In the genomic region with DNA sequence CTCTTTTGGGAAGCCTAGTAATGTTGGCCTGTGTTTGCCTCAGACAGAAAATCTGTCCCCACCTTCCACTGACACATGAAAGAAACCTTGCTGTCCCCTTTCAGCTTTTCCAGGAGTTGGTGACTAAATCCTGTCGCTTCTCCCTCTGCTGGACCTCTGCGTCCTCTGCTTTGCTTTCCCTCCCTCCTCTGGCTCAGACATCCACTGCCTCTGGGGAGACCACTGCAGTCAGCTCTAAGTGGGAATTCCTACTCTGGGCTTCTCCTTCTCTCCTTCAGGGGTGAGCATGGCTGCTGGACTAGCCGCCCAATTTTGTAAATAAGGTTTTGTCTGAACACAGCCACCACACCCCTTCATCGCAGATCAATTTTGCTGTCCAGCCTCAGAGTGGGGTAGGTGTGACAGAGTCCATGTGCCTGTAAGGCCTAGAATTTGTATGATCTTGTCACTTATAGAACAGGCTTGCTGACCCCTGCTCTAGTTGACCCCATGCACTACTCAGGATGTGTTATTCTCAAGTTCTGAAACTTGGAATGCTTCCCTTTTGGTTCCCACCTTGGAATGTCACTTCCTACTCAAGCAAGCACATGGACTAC, we compare ENCODE assay signal across 16 cellular contexts. TPM values are rescaled to one million over a fixed set of nuclear protein-coding genes. Genes with fewer than 3 reads are reported as not detected.
DNase-seq lines count a peak whose midpoint lies in the region; ATAC-seq, FAIRE-seq and TF ChIP-seq lines count a peak whose summit lies in the region.
"Had no signal": no experiment of that assay in that cellular context is flagged by ENCODE, and none has a peak within 500 bp of the region (broad histone marks: within the 10 kb centered on the region; RNA-seq: fewer than 3 reads in every experiment).

No MANE protein-coding gene starts in this region.

- H3K27ac Mint-ChIP-seq in stimulated activated effector memory CD8-positive, alpha-beta T cell treated with anti-CD3 and anti-CD28 coated beads, Interleukin-12 subunit alpha, Interleukin-12 subunit beta, amount 100 ng/mL, for 72 hours, result no peak overlapping the region
- H3K27ac Mint-ChIP-seq: HFFc6 had no signal

- no peak overlapping the region for H2AK5ac ChIP-seq in mesendoderm (ENCODE audit: low read length)

- ATAC-seq in HepG2 (peak; percentile 63), right lobe of liver (no peak)
- ATAC-seq in stimulated activated effector memory CD8-positive, alpha-beta T cell treated with anti-CD3 and anti-CD28 coated beads, Interleukin-12 subunit alpha, Interleukin-12 subunit beta, amount 100 ng/mL, for 72 hours, result no peak

- no peak overlapping the region for H3K56ac ChIP-seq in mesendoderm (ENCODE audit: low read length)

- H3K4me1 Mint-ChIP-seq in stimulated activated effector memory CD8-positive, alpha-beta T cell treated with anti-CD3 and anti-CD28 coated beads, Interleukin-12 subunit alpha, Interleukin-12 subunit beta, amount 100 ng/mL, for 72 hours, result no peaks in the 10 kb centered on the region
- H3K4me1 Mint-ChIP-seq: CD4-positive, CD25-positive, alpha-beta regulatory T cell had no signal

- DNase-seq in HepG2 (ENCODE audit: low spot score) (no peak), right lobe of liver (no peak), brain microvascular endothelial cell (no peak), mesendoderm (peak; percentile 43), posterior cingulate gyrus (no peak), NCI-H2029 (lab: John Stamatoyannopoulos, UW) (no peak), NCI-H345 (lab: John Stamatoyannopoulos, UW) (no peak)
- no peak for DNase-seq in stimulated activated effector memory CD8-positive, alpha-beta T cell treated with anti-CD3 and anti-CD28 coated beads, Interleukin-12 subunit alpha, Interleukin-12 subunit beta, amount 100 ng/mL, for 72 hours (ENCODE audit: low spot score in 2 of 2)
- DNase-seq: 8988T; CD4-positive, CD25-positive, alpha-beta regulatory T cell; GOT3; HFFc6 had no signal

- H3K9me3 ChIP-seq in HepG2 (ENCODE audit: low read length) (no peaks in the 10 kb centered on the region), right lobe of liver (no peaks in the 10 kb centered on the region)
- H3K9me3 ChIP-seq: HAP-1 had no signal

- H3K27ac ChIP-seq in HepG2 (ENCODE audit: extremely low read length, insufficient read depth, low read length), result no peak overlapping the region
- no peak overlapping the region for H3K27ac ChIP-seq in right lobe of liver
- H3K27ac ChIP-seq in brain microvascular endothelial cell, result no peak overlapping the region
- H3K27ac ChIP-seq in mesendoderm (ENCODE audit: low read depth, low read length), result no peak overlapping the region
- H3K27ac ChIP-seq: BLaER1 treated with 17β-estradiol and CSF1 and Interleukin-3, amounts not matched to agents 10 nM and 100 nM; HL-60 had no signal

- H4K5ac ChIP-seq in mesendoderm (ENCODE audit: low read length), result no peak overlapping the region

- 6% methylated on average over 4 of the region's 4 CpGs for WGBS in HepG2 (ENCODE audit: low lambda C conversion rate)
- 69% methylated on average over 3 of the region's 4 CpGs for WGBS in right lobe of liver (ENCODE audit: insufficient coverage, low coverage, low lambda C conversion rate, missing lambda C conversion rate)
- no CpG with 5 or more reads among the region's 4 CpGs for WGBS in mesendoderm (ENCODE audit: extremely low coverage, insufficient coverage, low lambda C conversion rate)

- TF ChIP-seq EP300 in HepG2 (IDR thresholded peaks at IDR 0.05; ENCODE audit: low read depth in 2 of 2, low read length in 2 of 2), result no peak
- no peak for TF ChIP-seq EP300 in HepG2 (CRISPR knock-in tag; IDR thresholded peaks at IDR 0.05; ENCODE audit: borderline replicate concordance)

- in situ Hi-C loops in HepG2 (cut with HindIII; ENCODE audit: extremely low pct_ligation_motif_present, low pct_unique_long_range_greater_than_20kb) (no loop called here), brain microvascular endothelial cell (cut with HindIII; ENCODE audit: low pct_ligation_motif_present, low sequenced_read_pairs) (no loop called here)

- no TSS peak for BruUV-seq in HepG2 (replicated peaks; lab: Mats Ljungman, UMichigan)

- intact Hi-C loops in HepG2 (cut with micrococcal nuclease; ENCODE audit: unreplicated experiment) (no loop called here), right lobe of liver (cut with DNase I) (no loop called here), posterior cingulate gyrus (cut with DNase I) (no loop called here)

- H3K18ac ChIP-seq in mesendoderm (ENCODE audit: low read length), result no peak overlapping the region

- no peak for TF ChIP-seq RAD21 in HepG2 (CRISPR knock-in tag; IDR thresholded peaks at IDR 0.05)

- no peak overlapping the region for H3K23ac ChIP-seq in mesendoderm (ENCODE audit: low read length)

- H2BK120ac ChIP-seq in mesendoderm (ENCODE audit: low read depth, low read length), result no peak overlapping the region

- H3K4me2 ChIP-seq in HepG2 (ENCODE audit: low read depth, low read length) (no peak overlapping the region), mesendoderm (ENCODE audit: low read length) (no peak overlapping the region)
- H3K4me2 ChIP-seq: BLaER1 treated with 17β-estradiol and CSF1 and Interleukin-3, amounts not matched to agents 10 nM and 100 nM had no signal

- no peaks in the 10 kb centered on the region for H3K36me3 ChIP-seq in HepG2 (replicated peaks in 1 of 2; ENCODE audit: control insufficient read depth in 1 of 2, insufficient read depth in 2 of 2, low read length in 2 of 2)
- no peaks in the 10 kb centered on the region for H3K36me3 ChIP-seq in right lobe of liver
- H3K36me3 ChIP-seq in brain microvascular endothelial cell (replicated peaks), result no peaks in the 10 kb centered on the region
- H3K36me3 ChIP-seq in mesendoderm (ENCODE audit: control insufficient read depth, insufficient read depth, low read length), result no peaks in the 10 kb centered on the region
- H3K36me3 ChIP-seq: BLaER1 treated with 17β-estradiol and CSF1 and Interleukin-3, amounts not matched to agents 10 nM and 100 nM; HAP-1 had no signal

- H3K9ac ChIP-seq in HepG2 (ENCODE audit: insufficient read depth, low read depth, low read length), result no peak overlapping the region
- H3K9ac ChIP-seq in mesendoderm (ENCODE audit: low read length), result no peak overlapping the region
- H3K9ac ChIP-seq: BLaER1 treated with 17β-estradiol and CSF1 and Interleukin-3, amounts not matched to agents 10 nM and 100 nM had no signal

- no peaks in the 10 kb centered on the region for H3K79me2 ChIP-seq in HepG2 (ENCODE audit: insufficient read depth, low read length)
- no peaks in the 10 kb centered on the region for H3K79me2 ChIP-seq in mesendoderm (ENCODE audit: control insufficient read depth, insufficient read depth, low read length)

- H3K79me1 ChIP-seq in mesendoderm (ENCODE audit: low read length), result no peaks in the 10 kb centered on the region

- no peaks in the 10 kb centered on the region for H4K20me1 ChIP-seq in HepG2 (ENCODE audit: insufficient read depth, low read length)
- H4K20me1 ChIP-seq: BLaER1 treated with 17β-estradiol and CSF1 and Interleukin-3, amounts not matched to agents 10 nM and 100 nM had no signal

- H4K8ac ChIP-seq in mesendoderm (ENCODE audit: low read depth, low read length), result no peak overlapping the region

- H3K9me3 Mint-ChIP-seq in stimulated activated effector memory CD8-positive, alpha-beta T cell treated with anti-CD3 and anti-CD28 coated beads, Interleukin-12 subunit alpha, Interleukin-12 subunit beta, amount 100 ng/mL, for 72 hours, result no peaks in the 10 kb centered on the region
- H3K9me3 Mint-ChIP-seq: HFFc6 had no signal

- CTCF ChIA-PET in HepG2 (lab: Yijun Ruan, JAX; ENCODE audit: low intra/inter-chr PET ratio, low total read pairs), result no interaction called here

- H3K4me3 Mint-ChIP-seq in stimulated activated effector memory CD8-positive, alpha-beta T cell treated with anti-CD3 and anti-CD28 coated beads, Interleukin-12 subunit alpha, Interleukin-12 subunit beta, amount 100 ng/mL, for 72 hours, result no peak overlapping the region
- H3K4me3 Mint-ChIP-seq: CD4-positive, CD25-positive, alpha-beta regulatory T cell; HFFc6 had no signal

- TF ChIP-seq POLR2A in HepG2 (IDR thresholded peaks at IDR 0.05; ENCODE audit: insufficient read depth in 1 of 2, low read depth in 2 of 2, low read length in 2 of 2) (no peak), right lobe of liver (IDR thresholded peaks at IDR 0.05) (no peak)

- no peaks in the 10 kb centered on the region for H3K36me3 Mint-ChIP-seq in stimulated activated effector memory CD8-positive, alpha-beta T cell treated with anti-CD3 and anti-CD28 coated beads, Interleukin-12 subunit alpha, Interleukin-12 subunit beta, amount 100 ng/mL, for 72 hours
- H3K36me3 Mint-ChIP-seq: CD4-positive, CD25-positive, alpha-beta regulatory T cell had no signal

- POLR2A ChIA-PET in HepG2 (lab: Yijun Ruan, JAX), result interaction anchor here (1.6 kb wide), 1 partner anchor 86 kb away, joined by 3 read pairs; the partner anchor contains the start of gene LZTR1

- H2BK15ac ChIP-seq in mesendoderm (replicated peaks; ENCODE audit: low read depth), result no peak overlapping the region

- H3K4me3 ChIP-seq in HepG2 (replicated peaks in 1 of 3; ENCODE audit: insufficient read depth in 1 of 3, low read depth in 2 of 3, low read length in 3 of 3) (no peak overlapping the region), right lobe of liver (no peak overlapping the region), brain microvascular endothelial cell (ENCODE audit: low read depth, low read length) (no peak overlapping the region), mesendoderm (ENCODE audit: low read length) (no peak overlapping the region)
- H3K4me3 ChIP-seq: BLaER1 treated with 17β-estradiol and CSF1 and Interleukin-3, amounts not matched to agents 10 nM and 100 nM; HAP-1 had no signal

- TF ChIP-seq CTCF in HepG2 (CRISPR knock-in tag; IDR thresholded peaks at IDR 0.05) (peak; percentile 43), right lobe of liver (IDR thresholded peaks at IDR 0.05) (no peak), brain microvascular endothelial cell (IDR thresholded peaks at IDR 0.05; ENCODE audit: low read depth, low read length, missing control alignments) (peak; percentile 30)

- FAIRE-seq in HepG2 (lab: Jason Lieb, UNC), result no peak

- H3K4ac ChIP-seq in mesendoderm (ENCODE audit: low read depth, low read length), result no peak overlapping the region

- H3K4me1 ChIP-seq in HepG2 (ENCODE audit: insufficient read depth, low read length) (peaks cover 17% of the 10 kb centered on the region), right lobe of liver (no peaks in the 10 kb centered on the region), mesendoderm (ENCODE audit: control insufficient read depth, low read depth, low read length) (no peaks in the 10 kb centered on the region)
- H3K4me1 ChIP-seq: HAP-1 had no signal

- H2BK5ac ChIP-seq in mesendoderm (ENCODE audit: low read length), result no peak overlapping the region

- H3K27me3 ChIP-seq in HepG2 (ENCODE audit: control insufficient read depth in 1 of 2, insufficient read depth in 2 of 2, low read length in 2 of 2) (peaks cover 0 to 16% of the 10 kb centered on the region in 2 experiments; a peak in 3 of 5 replicates), right lobe of liver (no peaks in the 10 kb centered on the region), brain microvascular endothelial cell (replicated peaks) (peaks cover 6% of the 10 kb centered on the region), mesendoderm (ENCODE audit: insufficient read depth, low read length, poor library complexity) (no peaks in the 10 kb centered on the region)
- H3K27me3 ChIP-seq: BLaER1 treated with 17β-estradiol and CSF1 and Interleukin-3, amounts not matched to agents 10 nM and 100 nM had no signal

- H2AFZ ChIP-seq in HepG2 (ENCODE audit: low read length), result no peak overlapping the region

RNA-seq across cellular contexts. Expression of gene LRRC74B, which starts 23.0 kb away (rescaled TPM):
- total RNA-seq in HepG2 (2016; rRNA removed; fragmentation: Illumina TruSeq; extraction: Trizol) (not detected in 2 replicates), right lobe of liver (not detected)
- total RNA-seq in HepG2 (2016; cell fraction: cytosol; rRNA removed; fragmentation: Illumina TruSeq; extraction: Trizol; ENCODE audit: low read depth), result not detected in 2 replicates
- not detected in 2 replicates for total RNA-seq in HepG2 (2016; cell fraction: insoluble cytoplasmic fraction; rRNA removed; fragmentation: Illumina TruSeq; extraction: Trizol)
- not detected in 2 replicates for total RNA-seq in HepG2 (2016; cell fraction: membrane; rRNA removed; fragmentation: Illumina TruSeq; extraction: Trizol)
- not detected in 2 replicates for total RNA-seq in HepG2 (2016; cell fraction: nucleus; rRNA removed; fragmentation: Illumina TruSeq; extraction: Trizol)
- not detected in 2 replicates for polyA plus RNA-seq in HepG2 (2011; rRNA removed)
- polyA plus RNA-seq in HepG2 (2011; cell fraction: cytosol; rRNA removed), result not detected in 2 replicates
- polyA plus RNA-seq in HepG2 (2011; cell fraction: nucleus; rRNA removed), result not detected in 2 replicates
- polyA plus RNA-seq in HepG2 (2012), result not detected in 2 replicates
- not detected in 2 replicates for polyA plus RNA-seq in HepG2 (2016; cell fraction: cytosol; fragmentation: Illumina TruSeq; extraction: Trizol; ENCODE audit: low read depth)
- polyA plus RNA-seq in HepG2 (2016; cell fraction: insoluble cytoplasmic fraction; fragmentation: Illumina TruSeq; extraction: Trizol; ENCODE audit: low read depth), result not detected in 2 replicates
- not detected in 2 replicates for polyA plus RNA-seq in HepG2 (2016; cell fraction: membrane; fragmentation: Illumina TruSeq; extraction: Trizol; ENCODE audit: low read depth)
- polyA plus RNA-seq in HepG2 (2016; cell fraction: nucleus; fragmentation: Illumina TruSeq; extraction: Trizol; ENCODE audit: insufficient read depth, low read depth), result not detected in 2 replicates
- not detected in 2 replicates for polyA minus RNA-seq in HepG2 (2011; rRNA and poly(A)+ RNA removed; ENCODE audit: low replicate concordance)
- not detected in 2 replicates for polyA minus RNA-seq in HepG2 (2011; cell fraction: cytosol; rRNA and poly(A)+ RNA removed)
- not detected in 2 replicates for polyA minus RNA-seq in HepG2 (2011; cell fraction: nucleus; rRNA and poly(A)+ RNA removed)
- polyA plus RNA-seq in mesendoderm (2013, experiment 1 of 2), result not detected
- not detected for polyA plus RNA-seq in mesendoderm (2013, experiment 2 of 2)
- total RNA-seq: Daoy, HFFc6 had no signal
- polyA plus RNA-seq: CD4-positive, CD25-positive, alpha-beta regulatory T cell had no signal

RNA-seq across cellular contexts. Expression of gene SLC7A4, which starts 36.4 kb away (rescaled TPM):
- total RNA-seq in HepG2 (2016; rRNA removed; fragmentation: Illumina TruSeq; extraction: Trizol), result not detected in 2 replicates
- total RNA-seq in HepG2 (2016; cell fraction: cytosol; rRNA removed; fragmentation: Illumina TruSeq; extraction: Trizol; ENCODE audit: low read depth), result not detected in 2 replicates
- not detected in 2 replicates for total RNA-seq in HepG2 (2016; cell fraction: insoluble cytoplasmic fraction; rRNA removed; fragmentation: Illumina TruSeq; extraction: Trizol)
- total RNA-seq in HepG2 (2016; cell fraction: membrane; rRNA removed; fragmentation: Illumina TruSeq; extraction: Trizol), result not detected in 2 replicates
- not detected in 2 replicates for total RNA-seq in HepG2 (2016; cell fraction: nucleus; rRNA removed; fragmentation: Illumina TruSeq; extraction: Trizol)
- polyA plus RNA-seq in HepG2 (2011; rRNA removed), result not detected in 2 replicates
- polyA plus RNA-seq in HepG2 (2011; cell fraction: cytosol; rRNA removed), result not detected in 2 replicates
- polyA plus RNA-seq in HepG2 (2011; cell fraction: nucleus; rRNA removed), result not detected in 2 replicates
- not detected in 2 replicates for polyA plus RNA-seq in HepG2 (2012)
- polyA plus RNA-seq in HepG2 (2016; cell fraction: cytosol; fragmentation: Illumina TruSeq; extraction: Trizol; ENCODE audit: low read depth), result not detected in 2 replicates
- polyA plus RNA-seq in HepG2 (2016; cell fraction: insoluble cytoplasmic fraction; fragmentation: Illumina TruSeq; extraction: Trizol; ENCODE audit: low read depth), result not detected in 2 replicates
- not detected in 2 replicates for polyA plus RNA-seq in HepG2 (2016; cell fraction: membrane; fragmentation: Illumina TruSeq; extraction: Trizol; ENCODE audit: low read depth)
- not detected in 2 replicates for polyA plus RNA-seq in HepG2 (2016; cell fraction: nucleus; fragmentation: Illumina TruSeq; extraction: Trizol; ENCODE audit: insufficient read depth, low read depth)
- polyA minus RNA-seq in HepG2 (2011; rRNA and poly(A)+ RNA removed; ENCODE audit: low replicate concordance), result not detected in 2 replicates
- not detected in 2 replicates for polyA minus RNA-seq in HepG2 (2011; cell fraction: cytosol; rRNA and poly(A)+ RNA removed)
- polyA minus RNA-seq in HepG2 (2011; cell fraction: nucleus; rRNA and poly(A)+ RNA removed), result not detected in 2 replicates
- total RNA-seq in right lobe of liver, result under 1 TPM in 5 of 6 experiments, not detected in 1; 0.12 to 0.35 (median 0.18) TPM
- 0.03 TPM for polyA plus RNA-seq in mesendoderm (2013, experiment 1 of 2)
- not detected for polyA plus RNA-seq in mesendoderm (2013, experiment 2 of 2)
- total RNA-seq: CD4-positive, CD25-positive, alpha-beta regulatory T cell; Daoy had no signal

RNA-seq across cellular contexts. Expression of gene P2RX6, which starts 53.8 kb away (rescaled TPM):
- total RNA-seq in HepG2 (2016; rRNA removed; fragmentation: Illumina TruSeq; extraction: Trizol) (0.04 TPM in 1 of 2 replicates, not detected in the other), right lobe of liver (1 to 10 TPM in 1 of 6 experiments, under 1 TPM in 4, not detected in 1; 0.09 to 1.4 (median 0.42) TPM)
- not detected in 2 replicates for total RNA-seq in HepG2 (2016; cell fraction: cytosol; rRNA removed; fragmentation: Illumina TruSeq; extraction: Trizol; ENCODE audit: low read depth)
- not detected in 2 replicates for total RNA-seq in HepG2 (2016; cell fraction: insoluble cytoplasmic fraction; rRNA removed; fragmentation: Illumina TruSeq; extraction: Trizol)
- not detected in 2 replicates for total RNA-seq in HepG2 (2016; cell fraction: membrane; rRNA removed; fragmentation: Illumina TruSeq; extraction: Trizol)
- total RNA-seq in HepG2 (2016; cell fraction: nucleus; rRNA removed; fragmentation: Illumina TruSeq; extraction: Trizol), result not detected in 2 replicates
- polyA plus RNA-seq in HepG2 (2011; rRNA removed), result 0.12 and 0.20 TPM in 2 replicates
- 0.06 and 0.19 TPM in 2 replicates for polyA plus RNA-seq in HepG2 (2011; cell fraction: cytosol; rRNA removed)
- 0.66 and 1.2 TPM in 2 replicates for polyA plus RNA-seq in HepG2 (2011; cell fraction: nucleus; rRNA removed)
- 0.07 and 0.25 TPM in 2 replicates for polyA plus RNA-seq in HepG2 (2012)
- polyA plus RNA-seq in HepG2 (2016; cell fraction: cytosol; fragmentation: Illumina TruSeq; extraction: Trizol; ENCODE audit: low read depth), result not detected in 2 replicates
- polyA plus RNA-seq in HepG2 (2016; cell fraction: insoluble cytoplasmic fraction; fragmentation: Illumina TruSeq; extraction: Trizol; ENCODE audit: low read depth), result not detected in 2 replicates
- polyA plus RNA-seq in HepG2 (2016; cell fraction: membrane; fragmentation: Illumina TruSeq; extraction: Trizol; ENCODE audit: low read depth), result not detected in 2 replicates
- polyA plus RNA-seq in HepG2 (2016; cell fraction: nucleus; fragmentation: Illumina TruSeq; extraction: Trizol; ENCODE audit: insufficient read depth, low read depth), result not detected in 2 replicates
- polyA minus RNA-seq in HepG2 (2011; rRNA and poly(A)+ RNA removed; ENCODE audit: low replicate concordance), result 0.46 and 5.4 TPM in 2 replicates
- polyA minus RNA-seq in HepG2 (2011; cell fraction: cytosol; rRNA and poly(A)+ RNA removed), result not detected in 2 replicates
- polyA minus RNA-seq in HepG2 (2011; cell fraction: nucleus; rRNA and poly(A)+ RNA removed), result 0.50 TPM in 1 of 2 replicates, not detected in the other
- not detected for polyA plus RNA-seq in mesendoderm (2013, experiment 1 of 2)
- not detected for polyA plus RNA-seq in mesendoderm (2013, experiment 2 of 2)

Comparison
In these comparisons a context has a peak if more than half of its experiments do, and no peak if none do; other contexts are left out.
1. CTCF ChIP-seq: peak in HepG2 (single experiment) and brain microvascular endothelial cell (single experiment); none in right lobe of liver (0 of 4).